Comparison of ENCODE assay signal across 2 cellular contexts in the genomic region with DNA sequence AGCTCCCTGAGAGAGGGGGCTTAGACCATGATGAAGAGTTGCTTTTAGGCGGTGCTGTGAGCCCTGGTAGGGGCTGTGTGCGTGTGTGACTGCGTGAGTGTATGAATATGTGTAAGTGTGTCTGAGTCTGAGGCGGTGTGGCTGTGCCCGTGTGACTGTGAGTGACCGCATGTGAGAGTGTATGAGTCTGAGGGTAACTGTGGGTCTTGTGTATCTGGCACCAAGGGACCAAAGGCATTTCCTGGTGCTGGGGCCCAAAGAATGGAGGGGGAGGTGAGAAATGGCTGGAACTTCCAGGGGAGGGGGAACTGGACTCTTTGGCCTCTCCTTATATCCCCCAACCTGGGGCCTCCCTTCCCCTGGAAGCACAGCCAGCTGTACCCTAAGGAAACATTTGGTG.
TF ChIP-seq lines count a peak whose summit lies in the region.

No MANE protein-coding gene starts in this region.

TF ChIP-seq in GM12878, 131 proteins besides CTCF, POLR2A, EP300 and RAD21:
- peak; percentile 96 for TF ChIP-seq BCL3 (IDR thresholded peaks at IDR 0.05; ENCODE audit: borderline replicate concordance, insufficient read depth, low read depth, low read length, poor library complexity, severe bottlenecking)
- no peak for TF ChIP-seq NKRF (conservative IDR thresholded peaks at IDR 0.05)

TF ChIP-seq in liver, 16 proteins besides CTCF, POLR2A, EP300 and RAD21:
- TF ChIP-seq SP1 (IDR thresholded peaks at IDR 0.05) (no peak), ATF3 (IDR thresholded peaks at IDR 0.05) (no peak), TAF1 (conservative IDR thresholded peaks at IDR 0.05) (no peak), NR2F2 (IDR thresholded peaks at IDR 0.05) (no peak), JUND (IDR thresholded peaks at IDR 0.05) (no peak), FOXA2 (IDR thresholded peaks at IDR 0.05) (no peak), RXRA (IDR thresholded peaks at IDR 0.05) (no peak), HNF4G (IDR thresholded peaks at IDR 0.05) (no peak), GABPA (IDR thresholded peaks at IDR 0.05 in 1 of 2, conservative IDR thresholded peaks at IDR 0.05 in 1 of 2) (no peak), EGR1 (IDR thresholded peaks at IDR 0.05; ENCODE audit: low read depth in 2 of 2) (no peak), FOXA1 (IDR thresholded peaks at IDR 0.05) (no peak), YY1 (IDR thresholded peaks at IDR 0.05) (no peak), REST (IDR thresholded peaks at IDR 0.05) (no peak), HNF4A (conservative IDR thresholded peaks at IDR 0.05) (no peak)
- TF ChIP-seq, protein P1, sequence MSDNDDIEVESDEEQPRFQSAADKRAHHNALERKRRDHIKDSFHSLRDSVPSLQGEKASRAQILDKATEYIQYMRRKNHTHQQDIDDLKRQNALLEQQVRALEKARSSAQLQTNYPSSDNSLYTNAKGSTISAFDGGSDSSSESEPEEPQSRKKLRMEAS (IDR thresholded peaks at IDR 0.05), result no peak
- TF ChIP-seq, protein P2, sequence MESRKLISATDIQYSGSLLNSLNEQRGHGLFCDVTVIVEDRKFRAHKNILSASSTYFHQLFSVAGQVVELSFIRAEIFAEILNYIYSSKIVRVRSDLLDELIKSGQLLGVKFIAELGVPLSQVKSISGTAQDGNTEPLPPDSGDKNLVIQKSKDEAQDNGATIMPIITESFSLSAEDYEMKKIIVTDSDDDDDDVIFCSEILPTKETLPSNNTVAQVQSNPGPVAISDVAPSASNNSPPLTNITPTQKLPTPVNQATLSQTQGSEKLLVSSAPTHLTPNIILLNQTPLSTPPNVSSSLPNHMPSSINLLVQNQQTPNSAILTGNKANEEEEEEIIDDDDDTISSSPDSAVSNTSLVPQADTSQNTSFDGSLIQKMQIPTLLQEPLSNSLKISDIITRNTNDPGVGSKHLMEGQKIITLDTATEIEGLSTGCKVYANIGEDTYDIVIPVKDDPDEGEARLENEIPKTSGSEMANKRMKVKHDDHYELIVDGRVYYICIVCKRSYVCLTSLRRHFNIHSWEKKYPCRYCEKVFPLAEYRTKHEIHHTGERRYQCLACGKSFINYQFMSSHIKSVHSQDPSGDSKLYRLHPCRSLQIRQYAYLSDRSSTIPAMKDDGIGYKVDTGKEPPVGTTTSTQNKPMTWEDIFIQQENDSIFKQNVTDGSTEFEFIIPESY (IDR thresholded peaks at IDR 0.05), result no peak
